In genomic region chr20:53853451-53853713, GRCh38 we compare ENCODE assay signal across 19 cellular contexts.
"Had no signal": no experiment of that assay in that cellular context is flagged by ENCODE, and none has a peak within 500 bp of the region (broad histone marks: within the 10 kb centered on the region; RNA-seq: fewer than 3 reads in every experiment).

No MANE protein-coding gene starts in this region.

- H3K9me3 ChIP-seq: colonic mucosa, left ventricle myocardium inferior, lower lobe of right lung, sigmoid colon, testis, transverse colon had no signal

- H3K9me3 Mint-ChIP-seq: immature natural killer cell; memory B cell; mesothelial cell of epicardium; natural killer cell; stimulated activated naive CD8-positive, alpha-beta T cell treated with anti-CD3 and anti-CD28 coated beads, Interleukin-15, amount 100 ng/mL, for 72 hours had no signal

- H3K36me3 Mint-ChIP-seq: immature natural killer cell, memory B cell, mesothelial cell of epicardium, natural killer cell had no signal

- H3K27ac Mint-ChIP-seq: endodermal cell; memory B cell; mesothelial cell of epicardium; natural killer cell; stimulated activated naive CD8-positive, alpha-beta T cell treated with anti-CD3 and anti-CD28 coated beads, Interleukin-15, amount 100 ng/mL, for 72 hours had no signal

- ATAC-seq: foreskin keratinocyte; left cardiac atrium; lower lobe of right lung; natural killer cell; stimulated activated naive CD8-positive, alpha-beta T cell treated with anti-CD3 and anti-CD28 coated beads, Interleukin-15, amount 100 ng/mL, for 72 hours had no signal

- H3K27me3 Mint-ChIP-seq: memory B cell; stimulated activated naive CD8-positive, alpha-beta T cell treated with anti-CD3 and anti-CD28 coated beads, Interleukin-15, amount 100 ng/mL, for 72 hours had no signal

- H3K4me3 ChIP-seq: colonic mucosa, left ventricle myocardium inferior, lower lobe of right lung, sigmoid colon, skin epidermis, testis, transverse colon had no signal

- H3K27me3 ChIP-seq: colonic mucosa, foreskin keratinocyte, sigmoid colon, testis, transverse colon had no signal

- H3K36me3 ChIP-seq: colonic mucosa, left ventricle myocardium inferior, lower lobe of right lung, sigmoid colon, transverse colon had no signal

- H3K4me3 Mint-ChIP-seq: endodermal cell; immature natural killer cell; memory B cell; mesothelial cell of epicardium; natural killer cell; neural crest cell; stimulated activated naive CD8-positive, alpha-beta T cell treated with anti-CD3 and anti-CD28 coated beads, Interleukin-15, amount 100 ng/mL, for 72 hours had no signal

- DNase-seq: colonic mucosa; effector CD4-positive, alpha-beta T cell; endodermal cell; erythroblast; foreskin keratinocyte; immature natural killer cell; left cardiac atrium; left ventricle myocardium inferior; lower lobe of right lung; natural killer cell; posterior cingulate gyrus; sigmoid colon; stimulated activated naive CD8-positive, alpha-beta T cell treated with anti-CD3 and anti-CD28 coated beads, Interleukin-15, amount 100 ng/mL, for 72 hours; testis; transverse colon had no signal

- H3K27ac ChIP-seq: colonic mucosa, foreskin keratinocyte, left ventricle myocardium inferior, lower lobe of right lung, sigmoid colon, testis, transverse colon had no signal
